8 cellular contexts compared by ENCODE assay signal in genomic region chr3:133805384-133805701, GRCh38. TPM values are rescaled to one million over a fixed set of nuclear protein-coding genes. Genes with fewer than 3 reads are reported as not detected.
A peak's percentile ranks its signal among the peaks of the same experiment; 100 is the strongest.
DNase-seq lines count a peak whose midpoint lies in the region; ATAC-seq, FAIRE-seq and TF ChIP-seq lines count a peak whose summit lies in the region.

No MANE protein-coding gene starts in this region.

- H3K4me3 ChIP-seq in kidney (ENCODE audit: low read length in 2 of 2) (peak overlapping the region; percentile 91 to 96), testis (peak overlapping the region; percentile 77 to 91)

- peaks cover 20% of the 10 kb centered on the region for H3K4me1 Mint-ChIP-seq in T-helper 2 cell treated with Interferon-gamma antibody and Interleukin-4, amounts not matched to agents 5 μg/mL and 100 μg/mL, for 36 hours (ENCODE audit: low read depth)
- H3K4me1 Mint-ChIP-seq in activated naive CD8-positive, alpha-beta T cell (ENCODE audit: low read depth) = peaks cover 41% of the 10 kb centered on the region

- DNase-seq in T-helper 2 cell treated with Interferon-gamma antibody and Interleukin-4, amounts not matched to agents 5 μg/mL and 100 μg/mL, for 36 hours (ENCODE audit: low spot score) = no peak
- no peak for DNase-seq in T-helper 2 cell
- no peak for DNase-seq in kidney
- DNase-seq in testis = no peak
- no peak for DNase-seq in SW480 (ENCODE audit: low spot score)
- no peak for DNase-seq in OCI-M1 (lab: John Stamatoyannopoulos, UW)

- H3K27me3 Mint-ChIP-seq in T-helper 2 cell treated with Interferon-gamma antibody and Interleukin-4, amounts not matched to agents 5 μg/mL and 100 μg/mL, for 36 hours (ENCODE audit: low read depth) = no peaks in the 10 kb centered on the region
- H3K27me3 Mint-ChIP-seq in activated naive CD8-positive, alpha-beta T cell = no peaks in the 10 kb centered on the region

- peak overlapping the region; percentile 38 to 81 for H3K9ac ChIP-seq in kidney (ENCODE audit: low read length in 2 of 2)

- peak overlapping the region; percentile 99 for H3K4me3 Mint-ChIP-seq in T-helper 2 cell treated with Interferon-gamma antibody and Interleukin-4, amounts not matched to agents 5 μg/mL and 100 μg/mL, for 36 hours
- H3K4me3 Mint-ChIP-seq in activated naive CD8-positive, alpha-beta T cell = peak overlapping the region; percentile 99

- WGBS in testis, 2 donors = 6 to 13% methylated on average over 15 of the region's 15 CpGs

- intact Hi-C loops in kidney (cut with DNase I) (no loop called here), testis (cut with DNase I; ENCODE audit: low total_unique reads) (no loop called here)

- H3K36me3 ChIP-seq in kidney (ENCODE audit: control insufficient read depth in 1 of 2, insufficient read depth in 2 of 2, low read length in 2 of 2) = peaks cover 0 to 2% of the 10 kb centered on the region in 2 donors
- no peaks in the 10 kb centered on the region for H3K36me3 ChIP-seq in testis (ENCODE audit: low read depth, missing control alignments)

- TF ChIP-seq POLR2A in testis (IDR thresholded peaks at IDR 0.05) = no peak

- H3K27ac Mint-ChIP-seq in T-helper 2 cell treated with Interferon-gamma antibody and Interleukin-4, amounts not matched to agents 5 μg/mL and 100 μg/mL, for 36 hours = peak overlapping the region; percentile 96
- peak overlapping the region; percentile 96 for H3K27ac Mint-ChIP-seq in activated naive CD8-positive, alpha-beta T cell

- H3K9me3 ChIP-seq in kidney (ENCODE audit: control insufficient read depth in 1 of 2, low read length in 2 of 2) = no peaks in the 10 kb centered on the region
- no peaks in the 10 kb centered on the region for H3K9me3 ChIP-seq in testis

- TF ChIP-seq CTCF in kidney (IDR thresholded peaks at IDR 0.05; ENCODE audit: borderline replicate concordance, extremely low read depth, insufficient read depth) (no peak), testis (IDR thresholded peaks at IDR 0.05) (peak in 1 of 3 experiments; percentile 17)

- no peaks in the 10 kb centered on the region for H3K9me3 Mint-ChIP-seq in T-helper 2 cell treated with Interferon-gamma antibody and Interleukin-4, amounts not matched to agents 5 μg/mL and 100 μg/mL, for 36 hours
- no peaks in the 10 kb centered on the region for H3K9me3 Mint-ChIP-seq in activated naive CD8-positive, alpha-beta T cell (ENCODE audit: low read depth)

- ATAC-seq in GM21528 (IDR thresholded peaks at IDR 0.05; ENCODE audit: low FRiP score, unreplicated experiment) = no peak

- peaks cover 0 to 6% of the 10 kb centered on the region in 2 donors for H3K4me1 ChIP-seq in kidney (ENCODE audit: control insufficient read depth in 1 of 2, insufficient read depth in 1 of 2, low read depth in 1 of 2, low read length in 2 of 2)
- no peaks in the 10 kb centered on the region for H3K4me1 ChIP-seq in testis

- H3K36me3 Mint-ChIP-seq in T-helper 2 cell treated with Interferon-gamma antibody and Interleukin-4, amounts not matched to agents 5 μg/mL and 100 μg/mL, for 36 hours (ENCODE audit: low read depth) = peaks cover 32% of the 10 kb centered on the region
- H3K36me3 Mint-ChIP-seq in activated naive CD8-positive, alpha-beta T cell = peaks cover 7% of the 10 kb centered on the region

- FAIRE-seq in kidney (lab: Jason Lieb, UNC) = no peak

- no peaks in the 10 kb centered on the region for H3K27me3 ChIP-seq in testis

- H3K27ac ChIP-seq in kidney (ENCODE audit: low read depth in 2 of 2, low read length in 2 of 2) (no peak overlapping the region), testis (no peak overlapping the region)

RNA-seq across cellular contexts. Expression of gene SRPRB, which starts 0.3 kb away (rescaled TPM):
- total RNA-seq in kidney = 58.8 TPM
- 47.9 TPM for polyA plus RNA-seq in kidney (ENCODE audit: insufficient read depth, low read depth, low replicate concordance)
- total RNA-seq in testis = 10 to 100 TPM; 35.9 to 42.7 TPM
- polyA plus RNA-seq in testis (ENCODE audit: insufficient read depth, low read depth, low replicate concordance) = 104 TPM

RNA-seq across cellular contexts. Expression of gene TF, which starts 59.1 kb away (rescaled TPM):
- 1.4 TPM for total RNA-seq in kidney
- polyA plus RNA-seq in kidney (ENCODE audit: insufficient read depth, low read depth, low replicate concordance) = 0.88 TPM
- 10 to 100 TPM; 53.1 to 60.2 TPM for total RNA-seq in testis
- 165 TPM for polyA plus RNA-seq in testis (ENCODE audit: insufficient read depth, low read depth, low replicate concordance)

Comparison
In these comparisons a context has a peak if more than half of its experiments do, and no peak if none do; other contexts are left out.
1. RNA of gene TF, which starts 59.1 kb away (total RNA-seq): 53.1 to 60.2 TPM in testis; 1.4 TPM in kidney (single experiment); every median in the first group is over 10 times any median in the second.